Comparison of ENCODE assay signal across 23 cellular contexts in the genomic region with DNA sequence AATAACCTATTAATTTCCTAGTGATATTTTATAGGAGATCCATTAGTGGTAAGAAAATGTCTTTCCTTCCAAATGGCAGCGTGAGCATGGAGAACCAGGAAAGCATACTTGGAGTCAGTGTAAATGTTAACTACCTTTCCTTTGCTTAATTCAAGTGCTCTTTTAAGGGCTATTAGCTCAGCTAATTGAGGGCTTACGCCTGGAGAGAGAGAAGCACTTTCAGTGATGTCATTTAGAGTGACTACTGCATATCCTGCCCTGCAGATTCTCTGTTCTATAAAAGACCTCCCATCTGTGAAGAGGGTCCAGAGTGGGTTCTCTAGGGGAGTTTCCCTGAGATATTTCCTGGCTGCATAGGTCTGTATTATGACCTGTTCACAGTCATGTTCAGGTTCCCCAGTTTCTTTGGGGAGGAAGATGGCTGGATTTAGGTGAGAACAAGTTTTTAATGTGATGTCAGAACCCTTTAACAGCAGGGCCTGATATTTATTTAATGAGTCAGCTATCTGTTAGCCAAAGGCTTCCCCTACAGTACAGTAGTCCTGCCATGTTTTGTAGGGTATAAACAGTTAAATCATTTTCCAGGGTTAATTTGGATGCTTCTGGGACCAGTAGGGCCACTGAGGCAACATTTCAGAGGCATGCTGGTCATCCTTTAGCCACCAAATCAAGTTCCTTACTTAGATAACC.
A peak's percentile ranks its signal among the peaks of the same experiment; 100 is the strongest.
DNase-seq lines count a peak whose midpoint lies in the region; ATAC-seq and TF ChIP-seq lines count a peak whose summit lies in the region.
"Had no signal": no experiment of that assay in that cellular context is flagged by ENCODE, and none has a peak within 500 bp of the region (broad histone marks: within the 10 kb centered on the region; RNA-seq: fewer than 3 reads in every experiment).

No MANE protein-coding gene starts in this region.

- ATAC-seq in PC-3 (peak; percentile 42; the same call in 1 of the 2 replicates), left lung (peak; percentile 93), GM21619 (IDR thresholded peaks at IDR 0.05; ENCODE audit: unreplicated experiment) (no peak)
- ATAC-seq: GM12878, HCT116 had no signal

- H3K27ac ChIP-seq in HEK293 (ENCODE audit: extremely low read depth, low read depth, low read length) (no peak overlapping the region), PC-3 (ENCODE audit: low read length) (no peak overlapping the region), left lung (no peak overlapping the region)
- H3K27ac ChIP-seq: 22Rv1, GM23248 had no signal

- H3K79me2 ChIP-seq in PC-3 (ENCODE audit: low read length): no peaks in the 10 kb centered on the region

- TF ChIP-seq CTCF in HEK293 (tag by site-specific recombination; IDR thresholded peaks at IDR 0.05): no peak
- no peak for TF ChIP-seq CTCF in PC-3 (conservative IDR thresholded peaks at IDR 0.05; ENCODE audit: low read depth, low read length)
- no peak for TF ChIP-seq CTCF in left lung (IDR thresholded peaks at IDR 0.05)

- H4K20me1 ChIP-seq in PC-3 (ENCODE audit: low read length): no peaks in the 10 kb centered on the region

- intact Hi-C loops in PC-3 (cut with micrococcal nuclease) (no loop called here), left lung (cut with DNase I) (no loop called here)

- H3K4me2 ChIP-seq in PC-3 (ENCODE audit: low read length): no peak overlapping the region
- H3K4me2 ChIP-seq: SK-N-SH had no signal

- H3K27me3 ChIP-seq in PC-3 (ENCODE audit: low read length) (no peaks in the 10 kb centered on the region), left lung (no peaks in the 10 kb centered on the region)

- no peaks in the 10 kb centered on the region for H3K9me2 ChIP-seq in PC-3 (replicated peaks; ENCODE audit: low read length)
- H3K9me2 ChIP-seq: SK-N-SH had no signal

- DNase-seq in DMS79 treated with DMSO at 0.1 percent for 48 hours (lab: John Stamatoyannopoulos, UW) (peak; percentile 3), DMS79 (lab: John Stamatoyannopoulos, UW) (no peak), PC-3 (peak; percentile 14), left lung (no peak), retina (no peak), HuH-7 (ENCODE audit: low spot score) (no peak)
- DNase-seq: COR-L47; DMS 273 treated with DMSO at 0.1 percent for 48 hours; EL; GM23248; KBM-7; NCI-H1694 treated with DMSO at 0.1 percent for 48 hours; NCI-H2107; NCI-H226; NCI-H526; NK-92 treated with Interleukin-12 subunit alpha and Interleukin-12 subunit beta, amount 100 ng/mL, for 24 hours; SHP77 treated with DMSO at 0.1 percent for 48 hours; SK-N-SH had no signal

- H3K4me3 ChIP-seq in HEK293 (ENCODE audit: low read depth, low read length): no peak overlapping the region
- no peak overlapping the region for H3K4me3 ChIP-seq in PC-3 (ENCODE audit: low read length)
- no peak overlapping the region for H3K4me3 ChIP-seq in left lung
- H3K4me3 ChIP-seq: GM12878, GM23248 had no signal

- no peaks in the 10 kb centered on the region for H3K4me1 ChIP-seq in HEK293 (ENCODE audit: control insufficient read depth, insufficient read depth, low read length)
- H3K4me1 ChIP-seq in PC-3 (ENCODE audit: insufficient read depth, low read length): no peaks in the 10 kb centered on the region
- H3K4me1 ChIP-seq in left lung: no peaks in the 10 kb centered on the region

- H3K9me3 ChIP-seq in HEK293 (ENCODE audit: control insufficient read depth, insufficient read depth, low read depth, low read length): no peaks in the 10 kb centered on the region
- H3K9me3 ChIP-seq in PC-3 (ENCODE audit: low read length): no peaks in the 10 kb centered on the region
- H3K9me3 ChIP-seq in left lung: no peaks in the 10 kb centered on the region
- H3K9me3 ChIP-seq: SK-N-SH had no signal

- CTCF ChIA-PET in HEK293 (lab: Yijun Ruan, JAX): interaction anchor here (0.6 to 2.4 kb wide), 4 partner anchors 10 to 1468 kb away, joined by 3 to 10 read pairs (median 4); no protein-coding TSS in a partner anchor
- CTCF ChIA-PET in PC-3 (lab: Charles Lee): no interaction called here

- no peaks in the 10 kb centered on the region for H3F3A ChIP-seq in PC-3 (ENCODE audit: low read length, unreplicated experiment)

- POLR2A ChIA-PET in HEK293 (lab: Yijun Ruan, JAX) (no interaction called here), PC-3 (lab: Charles Lee; ENCODE audit: unreplicated experiment) (interaction anchor here (0.6 kb wide), 1 partner anchor 148 kb away, joined by 3 read pairs; no protein-coding TSS in a partner anchor)

- no TSS peak for BruUV-seq in PC-3 (replicated peaks; lab: Mats Ljungman, UMichigan)

- H3K36me3 ChIP-seq in HEK293 (ENCODE audit: control insufficient read depth in 2 of 2, insufficient read depth in 1 of 2, low read length in 2 of 2): no peaks in the 10 kb centered on the region
- H3K36me3 ChIP-seq in PC-3 (ENCODE audit: low read depth, low read length): no peaks in the 10 kb centered on the region
- H3K36me3 ChIP-seq in left lung: no peaks in the 10 kb centered on the region

- no peak overlapping the region for H3K9ac ChIP-seq in PC-3 (ENCODE audit: low read length)
- H3K9ac ChIP-seq: GM23248, SK-N-SH had no signal

- no peak overlapping the region for H2AFZ ChIP-seq in PC-3 (ENCODE audit: low read length)
- H2AFZ ChIP-seq: GM23248 had no signal

TF ChIP-seq in HEK293, 187 proteins besides CTCF, POLR2A, EP300 and RAD21:
- peak; percentile 74 for TF ChIP-seq ZNF335 (tag by site-specific recombination; conservative IDR thresholded peaks at IDR 0.05)
- TF ChIP-seq ZNF394 (tag by site-specific recombination; IDR thresholded peaks at IDR 0.05; ENCODE audit: borderline replicate concordance): peak; percentile 17; the same call in 1 of the 2 replicates
- TF ChIP-seq ZNF366 (tag by site-specific recombination; conservative IDR thresholded peaks at IDR 0.05): 0 out of 2 replicates have a peak, but pooled peaks have one; percentile 33
- peak; percentile 44 for TF ChIP-seq SP7 (tag by site-specific recombination; IDR thresholded peaks at IDR 0.05)
- TF ChIP-seq, protein P1, sequence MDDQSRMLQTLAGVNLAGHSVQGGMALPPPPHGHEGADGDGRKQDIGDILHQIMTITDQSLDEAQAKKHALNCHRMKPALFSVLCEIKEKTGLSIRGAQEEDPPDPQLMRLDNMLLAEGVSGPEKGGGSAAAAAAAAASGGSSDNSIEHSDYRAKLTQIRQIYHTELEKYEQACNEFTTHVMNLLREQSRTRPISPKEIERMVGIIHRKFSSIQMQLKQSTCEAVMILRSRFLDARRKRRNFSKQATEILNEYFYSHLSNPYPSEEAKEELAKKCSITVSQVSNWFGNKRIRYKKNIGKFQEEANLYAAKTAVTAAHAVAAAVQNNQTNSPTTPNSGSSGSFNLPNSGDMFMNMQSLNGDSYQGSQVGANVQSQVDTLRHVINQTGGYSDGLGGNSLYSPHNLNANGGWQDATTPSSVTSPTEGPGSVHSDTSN (CRISPR knock-in tag; IDR thresholded peaks at IDR 0.05): no peak
- TF ChIP-seq ZNF521 (tag by site-specific recombination; IDR thresholded peaks at IDR 0.05): no peak
- TF ChIP-seq ZBTB21 (tag by site-specific recombination; IDR thresholded peaks at IDR 0.05): 0 out of 2 replicates have a peak, but pooled peaks have one; percentile 29
- peak; percentile 41; the same call in 1 of the 2 replicates for TF ChIP-seq ZNF629 (tag by site-specific recombination; IDR thresholded peaks at IDR 0.05)

Comparison
In these comparisons a context has a peak if more than half of its experiments do, and no peak if none do; other contexts are left out.
1. DNase-seq: peak in DMS79 treated with DMSO at 0.1 percent for 48 hours (single experiment) and PC-3 (single experiment); none in DMS79 (single experiment), left lung (0 of 2), retina (single experiment) and HuH-7 (single experiment).